Comparison of ENCODE assay signal across 8 cellular contexts in genomic region chr10:110353244-110354119, GRCh38. TPM values are rescaled to one million over a fixed set of nuclear protein-coding genes. Genes with fewer than 3 reads are reported as not detected.
DNase-seq lines count a peak whose midpoint lies in the region; ATAC-seq, FAIRE-seq and TF ChIP-seq lines count a peak whose summit lies in the region.

No MANE protein-coding gene starts in this region.

- H3K27me3 ChIP-seq in cardiac muscle cell (no peaks in the 10 kb centered on the region), uterus (no peaks in the 10 kb centered on the region)

- H3K4me1 ChIP-seq in cardiac muscle cell (ENCODE audit: low read depth) = peaks cover 8% of the 10 kb centered on the region
- no peaks in the 10 kb centered on the region for H3K4me1 ChIP-seq in uterus

- H3K36me3 ChIP-seq in cardiac muscle cell (no peaks in the 10 kb centered on the region), uterus (no peaks in the 10 kb centered on the region)

- H3K4me3 Mint-ChIP-seq in activated CD8-positive, alpha-beta T cell treated with anti-CD3 and anti-CD28 coated beads, Interleukin-2, amount 10 ng/mL, durations not matched to agents 7 days and 5 days = no peak overlapping the region

- CTCF ChIA-PET in activated CD8-positive, alpha-beta T cell treated with anti-CD3 and anti-CD28 coated beads, Interleukin-2, amount 10 ng/mL, durations not matched to agents 7 days and 5 days (lab: Charles Lee) = interaction anchor here (0.6 to 5.2 kb wide), 45 partner anchors 8 to 252 kb away, joined by 3 to 94 read pairs (median 5); partner anchors contain the start of gene SMNDC1

- no peaks in the 10 kb centered on the region for H3K36me3 Mint-ChIP-seq in activated CD8-positive, alpha-beta T cell treated with anti-CD3 and anti-CD28 coated beads, Interleukin-2, amount 10 ng/mL, durations not matched to agents 7 days and 5 days (ENCODE audit: low read depth)

- H3K4me3 ChIP-seq in cardiac muscle cell (no peak overlapping the region), fibroblast of the aortic adventitia (ENCODE audit: low read depth, low read length) (peak overlapping the region; percentile 32), uterus (no peak overlapping the region)

- POLR2A ChIA-PET in activated CD8-positive, alpha-beta T cell treated with anti-CD3 and anti-CD28 coated beads, Interleukin-2, amount 10 ng/mL, durations not matched to agents 7 days and 5 days (lab: Charles Lee) = interaction anchor here (0.7 to 3.9 kb wide), 7 partner anchors 15 to 194 kb away, joined by 3 to 22 read pairs (median 5); no protein-coding TSS in a partner anchor

- no peak for TF ChIP-seq CTCF in cardiac muscle cell (IDR thresholded peaks at IDR 0.05; ENCODE audit: low read depth, low read length)
- TF ChIP-seq CTCF in fibroblast of the aortic adventitia (IDR thresholded peaks at IDR 0.05; ENCODE audit: insufficient read depth, low read length) = peak; percentile 47
- TF ChIP-seq CTCF in uterus (IDR thresholded peaks at IDR 0.05) = no peak

- TF ChIP-seq POLR2A in uterus (IDR thresholded peaks at IDR 0.05) = no peak

- ATAC-seq in Right ventricle myocardium inferior = no peak
- ATAC-seq in activated CD8-positive, alpha-beta T cell treated with anti-CD3 and anti-CD28 coated beads, Interleukin-2, amount 10 ng/mL, durations not matched to agents 7 days and 5 days = peak; percentile 54

- H3K4me1 Mint-ChIP-seq in activated CD8-positive, alpha-beta T cell treated with anti-CD3 and anti-CD28 coated beads, Interleukin-2, amount 10 ng/mL, durations not matched to agents 7 days and 5 days (ENCODE audit: low read depth) = peaks cover 54% of the 10 kb centered on the region

- H3K9me3 Mint-ChIP-seq in activated CD8-positive, alpha-beta T cell treated with anti-CD3 and anti-CD28 coated beads, Interleukin-2, amount 10 ng/mL, durations not matched to agents 7 days and 5 days (ENCODE audit: insufficient read depth) = no peaks in the 10 kb centered on the region

- intact Hi-C loops in Right ventricle myocardium inferior (cut with DNase I) = loop anchor here (2.0 to 5.0 kb wide), 3 partner anchors 41 to 184 kb away; no protein-coding TSS in a partner anchor
- intact Hi-C loops in uterus (cut with DNase I; ENCODE audit: low total_unique reads) = no loop called here

- peak overlapping the region; percentile 74 for H3K27ac Mint-ChIP-seq in activated CD8-positive, alpha-beta T cell treated with anti-CD3 and anti-CD28 coated beads, Interleukin-2, amount 10 ng/mL, durations not matched to agents 7 days and 5 days

- H3K9me3 ChIP-seq in cardiac muscle cell (ENCODE audit: low read depth) (no peaks in the 10 kb centered on the region), uterus (no peaks in the 10 kb centered on the region)

- H3K27ac ChIP-seq in cardiac muscle cell (no peak overlapping the region), uterus (no peak overlapping the region)

- peak; percentile 19 to 67 for DNase-seq in cardiac muscle cell (ENCODE audit: low read depth in 1 of 2, low spot score in 1 of 2)
- DNase-seq in Right ventricle myocardium inferior (ENCODE audit: missing footprints) = no peak
- DNase-seq in activated CD8-positive, alpha-beta T cell treated with anti-CD3 and anti-CD28 coated beads, Interleukin-2, amount 10 ng/mL, durations not matched to agents 7 days and 5 days = peak; percentile 60
- DNase-seq in fibroblast of the aortic adventitia (ENCODE audit: low read depth) = peak; percentile 83
- peak; percentile 33 to 56 for DNase-seq in stimulated activated CD4-positive, alpha-beta T cell treated with anti-CD3 and anti-CD28 coated beads, Interleukin-4, amount 100 ng/mL, for 4 hours
- DNase-seq in HUDEP-2 (lab: John Stamatoyannopoulos, UW; ENCODE audit: unreplicated experiment in 76 of 76) = no peak
- DNase-seq in GM19239 (ENCODE audit: insufficient read length, low spot score) = no peak
- DNase-seq in uterus = no peak

- no peak for FAIRE-seq in GM19239 (lab: Jason Lieb, UNC)

- H3K27me3 Mint-ChIP-seq in activated CD8-positive, alpha-beta T cell treated with anti-CD3 and anti-CD28 coated beads, Interleukin-2, amount 10 ng/mL, durations not matched to agents 7 days and 5 days (ENCODE audit: low read depth) = peaks cover 18% of the 10 kb centered on the region

RNA-seq across cellular contexts. Expression of gene SMNDC1, which starts 48.8 kb away (rescaled TPM):
- total RNA-seq in cardiac muscle cell = 12.4 and 13.5 TPM in 2 replicates
- polyA plus RNA-seq in cardiac muscle cell = 24.9 and 29.7 TPM in 2 replicates
- 27.6 TPM for total RNA-seq in Right ventricle myocardium inferior
- total RNA-seq in activated CD8-positive, alpha-beta T cell treated with anti-CD3 and anti-CD28 coated beads, Interleukin-2, amount 10 ng/mL, durations not matched to agents 7 days and 5 days = 10 to 100 TPM; 37.5 to 37.8 TPM
- 8.9 and 27.5 TPM in 2 replicates for total RNA-seq in fibroblast of the aortic adventitia (ENCODE audit: low replicate concordance)
- 10 to 100 TPM; 14.6 to 41.2 (median 18.3) TPM for total RNA-seq in uterus

Comparison
In these comparisons a context has a peak if more than half of its experiments do, and no peak if none do; other contexts are left out.
1. DNase-seq: peak in cardiac muscle cell (2 of 2), activated CD8-positive, alpha-beta T cell treated with anti-CD3 and anti-CD28 coated beads, Interleukin-2, amount 10 ng/mL, durations not matched to agents 7 days and 5 days (single experiment), fibroblast of the aortic adventitia (single experiment) and stimulated activated CD4-positive, alpha-beta T cell treated with anti-CD3 and anti-CD28 coated beads, Interleukin-4, amount 100 ng/mL, for 4 hours (2 of 2); none in Right ventricle myocardium inferior (single experiment), HUDEP-2 (0 of 76), GM19239 (single experiment) and uterus (0 of 2).